Comparison of ENCODE assay signal across 23 cellular contexts in genomic region chrX:14554132-14554715, GRCh38. TPM values are rescaled to one million over a fixed set of nuclear protein-coding genes. Genes with fewer than 3 reads are reported as not detected.
"Had no signal": no experiment of that assay in that cellular context is flagged by ENCODE, and none has a peak within 500 bp of the region (broad histone marks: within the 10 kb centered on the region; RNA-seq: fewer than 3 reads in every experiment).

No MANE protein-coding gene starts in this region.

- H3K4me1 Mint-ChIP-seq: activated CD4-positive, alpha-beta T cell treated with anti-CD3 and anti-CD28 coated beads, Interleukin-2, amount 10 ng/mL, durations not matched to agents 7 days and 5 days; activated naive CD8-positive, alpha-beta T cell treated with anti-CD3 and anti-CD28 coated beads for 36 hours; central memory CD8-positive, alpha-beta T cell; endodermal cell; immature natural killer cell; naive thymus-derived CD8-positive, alpha-beta T cell had no signal

- H3K27me3 ChIP-seq: brain microvascular endothelial cell, gastrocnemius medialis, transverse colon had no signal

- H3K36me3 Mint-ChIP-seq: activated naive CD8-positive, alpha-beta T cell treated with anti-CD3 and anti-CD28 coated beads for 36 hours; immature natural killer cell; naive thymus-derived CD8-positive, alpha-beta T cell had no signal

- H3K9ac ChIP-seq: parathyroid adenoma had no signal

- H3K9me3 Mint-ChIP-seq: activated CD4-positive, alpha-beta T cell treated with anti-CD3 and anti-CD28 coated beads, Interleukin-2, amount 10 ng/mL, durations not matched to agents 7 days and 5 days; activated naive CD8-positive, alpha-beta T cell treated with anti-CD3 and anti-CD28 coated beads for 36 hours; activated T-helper 1 cell treated with anti-CD3 and anti-CD28 coated beads, Interleukin-12 subunit alpha, Interleukin-12 subunit beta, Interleukin-2, Interleukin-4 antibody, amounts not matched to agents 30 ng/mL and 10 ng/mL and 1 ng/mL, durations not matched to agents 14 hours and 24 hours and 36 hours; central memory CD8-positive, alpha-beta T cell; dendritic cell treated with granulocyte-macrophage colony-stimulating factor and Interleukin-4, amounts not matched to agents 40 ng/mL and 50 ng/mL, for 4 days; immature natural killer cell; T-helper 2 cell treated with Interferon-gamma antibody and Interleukin-4, amounts not matched to agents 5 μg/mL and 100 μg/mL, for 36 hours had no signal

- H3K4me1 ChIP-seq: gastrocnemius medialis, parathyroid adenoma, transverse colon had no signal

- H3K36me3 ChIP-seq: brain microvascular endothelial cell, gastrocnemius medialis, heart left ventricle, transverse colon had no signal

- ATAC-seq: gastrocnemius medialis; left colon; naive thymus-derived CD8-positive, alpha-beta T cell had no signal

- H3K27ac Mint-ChIP-seq: activated CD4-positive, alpha-beta T cell treated with anti-CD3 and anti-CD28 coated beads, Interleukin-2, amount 10 ng/mL, durations not matched to agents 7 days and 5 days; activated naive CD8-positive, alpha-beta T cell treated with anti-CD3 and anti-CD28 coated beads for 36 hours; activated T-helper 1 cell treated with anti-CD3 and anti-CD28 coated beads, Interleukin-12 subunit alpha, Interleukin-12 subunit beta, Interleukin-2, Interleukin-4 antibody, amounts not matched to agents 30 ng/mL and 10 ng/mL and 1 ng/mL, durations not matched to agents 14 hours and 24 hours and 36 hours; dendritic cell treated with granulocyte-macrophage colony-stimulating factor and Interleukin-4, amounts not matched to agents 40 ng/mL and 50 ng/mL, for 4 days; endodermal cell; immature natural killer cell; naive thymus-derived CD8-positive, alpha-beta T cell; T-helper 2 cell treated with Interferon-gamma antibody and Interleukin-4, amounts not matched to agents 5 μg/mL and 100 μg/mL, for 36 hours had no signal

- H3K27ac ChIP-seq: brain microvascular endothelial cell, gastrocnemius medialis, heart left ventricle, parathyroid adenoma, skin epidermis, transverse colon had no signal

- DNase-seq: activated CD4-positive, alpha-beta T cell treated with anti-CD3 and anti-CD28 coated beads, Interleukin-2, amount 10 ng/mL, durations not matched to agents 7 days and 5 days; activated CD8-positive, alpha-beta memory T cell treated with anti-CD3 and anti-CD28 coated beads, Interleukin-2, amount 50 U/mL, for 48 hours; activated naive CD8-positive, alpha-beta T cell treated with anti-CD3 and anti-CD28 coated beads for 36 hours; brain microvascular endothelial cell; endodermal cell; erythroblast; gastrocnemius medialis; heart left ventricle; immature natural killer cell; left colon; naive thymus-derived CD8-positive, alpha-beta T cell; stimulated activated CD4-positive, alpha-beta T cell treated with anti-CD3 and anti-CD28 coated beads, Interleukin-4, amount 100 ng/mL, for 24 hours; stimulated activated naive CD4-positive, alpha-beta T cell; transverse colon had no signal

- H3K4me3 ChIP-seq: gastrocnemius medialis, heart left ventricle, skin epidermis, transverse colon had no signal

- H3K4me3 Mint-ChIP-seq: activated CD4-positive, alpha-beta T cell treated with anti-CD3 and anti-CD28 coated beads, Interleukin-2, amount 10 ng/mL, durations not matched to agents 7 days and 5 days; activated naive CD8-positive, alpha-beta T cell treated with anti-CD3 and anti-CD28 coated beads for 36 hours; activated T-helper 1 cell treated with anti-CD3 and anti-CD28 coated beads, Interleukin-12 subunit alpha, Interleukin-12 subunit beta, Interleukin-2, Interleukin-4 antibody, amounts not matched to agents 30 ng/mL and 10 ng/mL and 1 ng/mL, durations not matched to agents 14 hours and 24 hours and 36 hours; central memory CD8-positive, alpha-beta T cell; dendritic cell treated with granulocyte-macrophage colony-stimulating factor and Interleukin-4, amounts not matched to agents 40 ng/mL and 50 ng/mL, for 4 days; endodermal cell; immature natural killer cell; naive thymus-derived CD8-positive, alpha-beta T cell; T-helper 2 cell treated with Interferon-gamma antibody and Interleukin-4, amounts not matched to agents 5 μg/mL and 100 μg/mL, for 36 hours had no signal

- H3K9me3 ChIP-seq: gastrocnemius medialis, heart left ventricle, transverse colon had no signal

- H3K27me3 Mint-ChIP-seq: dendritic cell treated with granulocyte-macrophage colony-stimulating factor and Interleukin-4, amounts not matched to agents 40 ng/mL and 50 ng/mL, for 4 days had no signal

RNA-seq across cellular contexts. Expression of gene GLRA2, which starts 24.9 kb away (rescaled TPM):
- total RNA-seq: activated CD4-positive, alpha-beta T cell treated with anti-CD3 and anti-CD28 coated beads, Interleukin-2, amount 10 ng/mL, durations not matched to agents 7 days and 5 days; activated naive CD8-positive, alpha-beta T cell treated with anti-CD3 and anti-CD28 coated beads for 36 hours; activated T-helper 1 cell treated with anti-CD3 and anti-CD28 coated beads, Interleukin-12 subunit alpha, Interleukin-12 subunit beta, Interleukin-2, Interleukin-4 antibody, amounts not matched to agents 30 ng/mL and 10 ng/mL and 1 ng/mL, durations not matched to agents 14 hours and 24 hours and 36 hours; endodermal cell; gastrocnemius medialis; heart left ventricle; lung microvascular endothelial cell; mucosa of gallbladder; naive thymus-derived CD8-positive, alpha-beta T cell; subcutaneous adipose tissue had no signal
- polyA plus RNA-seq: heart left ventricle; immature natural killer cell; naive thymus-derived CD8-positive, alpha-beta T cell had no signal
